In the genomic region with DNA sequence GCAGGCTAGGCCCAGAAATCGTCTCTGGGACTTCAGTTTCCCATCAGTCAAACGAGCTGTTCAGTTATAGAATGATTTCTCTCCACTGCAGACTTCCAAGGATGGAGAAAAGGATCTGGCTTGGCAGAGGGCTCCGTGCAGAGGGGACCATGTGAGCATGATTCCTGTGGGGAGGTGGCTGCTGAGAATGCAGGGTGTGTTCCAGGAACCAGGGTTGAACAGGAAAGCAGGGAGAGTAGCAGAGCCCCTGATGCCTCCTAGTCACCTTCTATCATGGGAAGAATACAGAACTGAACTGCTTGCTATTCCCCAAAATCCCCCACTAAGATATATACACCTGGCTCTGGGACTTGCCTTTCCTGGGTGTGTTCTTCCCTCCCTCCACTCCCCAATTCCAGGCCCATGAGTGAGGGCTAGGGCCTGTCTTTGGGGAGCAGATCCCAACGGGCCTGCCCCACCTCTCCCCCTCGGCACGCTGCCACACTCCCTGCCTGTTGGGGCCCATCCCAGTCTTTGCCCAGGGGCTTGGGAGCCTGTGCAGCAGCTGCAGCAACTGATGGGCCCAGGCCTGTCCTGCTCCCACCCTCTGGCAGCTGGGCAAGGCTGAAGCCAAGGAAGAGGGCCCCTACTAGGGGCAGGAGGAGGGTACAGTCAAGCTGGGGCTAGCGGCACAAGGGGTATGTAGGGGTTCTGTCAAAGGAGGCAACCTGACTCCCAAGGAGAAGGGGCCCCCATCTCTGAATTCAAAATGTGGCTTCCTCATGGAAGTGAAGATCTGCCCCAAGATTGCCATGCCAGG, we compare ENCODE assay signal across 2 cellular contexts.
TF ChIP-seq lines count a peak whose summit lies in the region.

No MANE protein-coding gene starts in this region.

TF ChIP-seq in GM23338, 12 proteins besides CTCF, POLR2A, EP300 and RAD21:
- TF ChIP-seq JUNB (IDR thresholded peaks at IDR 0.05; ENCODE audit: unreplicated experiment), result no peak
- TF ChIP-seq ZNF331 (CRISPR knock-in tag; IDR thresholded peaks at IDR 0.05; ENCODE audit: low read depth), result no peak
- no peak for TF ChIP-seq EZH2phosphoT487 (IDR thresholded peaks at IDR 0.05; ENCODE audit: unreplicated experiment)
- TF ChIP-seq, protein P1, sequence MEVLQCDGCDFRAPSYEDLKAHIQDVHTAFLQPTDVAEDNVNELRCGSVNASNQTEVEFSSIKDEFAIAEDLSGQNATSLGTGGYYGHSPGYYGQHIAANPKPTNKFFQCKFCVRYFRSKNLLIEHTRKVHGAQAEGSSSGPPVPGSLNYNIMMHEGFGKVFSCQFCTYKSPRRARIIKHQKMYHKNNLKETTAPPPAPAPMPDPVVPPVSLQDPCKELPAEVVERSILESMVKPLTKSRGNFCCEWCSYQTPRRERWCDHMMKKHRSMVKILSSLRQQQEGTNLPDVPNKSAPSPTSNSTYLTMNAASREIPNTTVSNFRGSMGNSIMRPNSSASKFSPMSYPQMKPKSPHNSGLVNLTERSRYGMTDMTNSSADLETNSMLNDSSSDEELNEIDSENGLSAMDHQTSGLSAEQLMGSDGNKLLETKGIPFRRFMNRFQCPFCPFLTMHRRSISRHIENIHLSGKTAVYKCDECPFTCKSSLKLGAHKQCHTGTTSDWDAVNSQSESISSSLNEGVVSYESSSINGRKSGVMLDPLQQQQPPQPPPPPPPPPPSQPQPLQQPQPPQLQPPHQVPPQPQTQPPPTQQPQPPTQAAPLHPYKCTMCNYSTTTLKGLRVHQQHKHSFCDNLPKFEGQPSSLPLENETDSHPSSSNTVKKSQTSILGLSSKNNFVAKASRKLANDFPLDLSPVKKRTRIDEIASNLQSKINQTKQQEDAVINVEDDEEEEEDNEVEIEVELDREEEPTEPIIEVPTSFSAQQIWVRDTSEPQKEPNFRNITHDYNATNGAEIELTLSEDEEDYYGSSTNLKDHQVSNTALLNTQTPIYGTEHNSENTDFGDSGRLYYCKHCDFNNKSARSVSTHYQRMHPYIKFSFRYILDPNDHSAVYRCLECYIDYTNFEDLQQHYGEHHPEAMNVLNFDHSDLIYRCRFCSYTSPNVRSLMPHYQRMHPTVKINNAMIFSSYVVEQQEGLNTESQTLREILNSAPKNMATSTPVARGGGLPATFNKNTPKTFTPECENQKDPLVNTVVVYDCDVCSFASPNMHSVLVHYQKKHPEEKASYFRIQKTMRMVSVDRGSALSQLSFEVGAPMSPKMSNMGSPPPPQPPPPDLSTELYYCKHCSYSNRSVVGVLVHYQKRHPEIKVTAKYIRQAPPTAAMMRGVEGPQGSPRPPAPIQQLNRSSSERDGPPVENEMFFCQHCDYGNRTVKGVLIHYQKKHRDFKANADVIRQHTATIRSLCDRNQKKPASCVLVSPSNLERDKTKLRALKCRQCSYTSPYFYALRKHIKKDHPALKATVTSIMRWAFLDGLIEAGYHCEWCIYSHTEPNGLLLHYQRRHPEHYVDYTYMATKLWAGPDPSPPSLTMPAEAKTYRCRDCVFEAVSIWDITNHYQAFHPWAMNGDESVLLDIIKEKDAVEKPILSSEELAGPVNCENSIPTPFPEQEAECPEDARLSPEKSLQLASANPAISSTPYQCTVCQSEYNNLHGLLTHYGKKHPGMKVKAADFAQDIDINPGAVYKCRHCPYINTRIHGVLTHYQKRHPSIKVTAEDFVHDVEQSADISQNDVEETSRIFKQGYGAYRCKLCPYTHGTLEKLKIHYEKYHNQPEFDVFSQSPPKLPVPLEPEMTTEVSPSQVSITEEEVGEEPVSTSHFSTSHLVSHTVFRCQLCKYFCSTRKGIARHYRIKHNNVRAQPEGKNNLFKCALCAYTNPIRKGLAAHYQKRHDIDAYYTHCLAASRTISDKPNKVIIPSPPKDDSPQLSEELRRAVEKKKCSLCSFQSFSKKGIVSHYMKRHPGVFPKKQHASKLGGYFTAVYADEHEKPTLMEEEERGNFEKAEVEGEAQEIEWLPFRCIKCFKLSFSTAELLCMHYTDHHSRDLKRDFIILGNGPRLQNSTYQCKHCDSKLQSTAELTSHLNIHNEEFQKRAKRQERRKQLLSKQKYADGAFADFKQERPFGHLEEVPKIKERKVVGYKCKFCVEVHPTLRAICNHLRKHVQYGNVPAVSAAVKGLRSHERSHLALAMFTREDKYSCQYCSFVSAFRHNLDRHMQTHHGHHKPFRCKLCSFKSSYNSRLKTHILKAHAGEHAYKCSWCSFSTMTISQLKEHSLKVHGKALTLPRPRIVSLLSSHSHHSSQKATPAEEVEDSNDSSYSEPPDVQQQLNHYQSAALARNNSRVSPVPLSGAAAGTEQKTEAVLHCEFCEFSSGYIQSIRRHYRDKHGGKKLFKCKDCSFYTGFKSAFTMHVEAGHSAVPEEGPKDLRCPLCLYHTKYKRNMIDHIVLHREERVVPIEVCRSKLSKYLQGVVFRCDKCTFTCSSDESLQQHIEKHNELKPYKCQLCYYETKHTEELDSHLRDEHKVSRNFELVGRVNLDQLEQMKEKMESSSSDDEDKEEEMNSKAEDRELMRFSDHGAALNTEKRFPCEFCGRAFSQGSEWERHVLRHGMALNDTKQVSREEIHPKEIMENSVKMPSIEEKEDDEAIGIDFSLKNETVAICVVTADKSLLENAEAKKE (CRISPR knock-in tag; IDR thresholded peaks at IDR 0.05), result no peak
- TF ChIP-seq, protein P2, sequence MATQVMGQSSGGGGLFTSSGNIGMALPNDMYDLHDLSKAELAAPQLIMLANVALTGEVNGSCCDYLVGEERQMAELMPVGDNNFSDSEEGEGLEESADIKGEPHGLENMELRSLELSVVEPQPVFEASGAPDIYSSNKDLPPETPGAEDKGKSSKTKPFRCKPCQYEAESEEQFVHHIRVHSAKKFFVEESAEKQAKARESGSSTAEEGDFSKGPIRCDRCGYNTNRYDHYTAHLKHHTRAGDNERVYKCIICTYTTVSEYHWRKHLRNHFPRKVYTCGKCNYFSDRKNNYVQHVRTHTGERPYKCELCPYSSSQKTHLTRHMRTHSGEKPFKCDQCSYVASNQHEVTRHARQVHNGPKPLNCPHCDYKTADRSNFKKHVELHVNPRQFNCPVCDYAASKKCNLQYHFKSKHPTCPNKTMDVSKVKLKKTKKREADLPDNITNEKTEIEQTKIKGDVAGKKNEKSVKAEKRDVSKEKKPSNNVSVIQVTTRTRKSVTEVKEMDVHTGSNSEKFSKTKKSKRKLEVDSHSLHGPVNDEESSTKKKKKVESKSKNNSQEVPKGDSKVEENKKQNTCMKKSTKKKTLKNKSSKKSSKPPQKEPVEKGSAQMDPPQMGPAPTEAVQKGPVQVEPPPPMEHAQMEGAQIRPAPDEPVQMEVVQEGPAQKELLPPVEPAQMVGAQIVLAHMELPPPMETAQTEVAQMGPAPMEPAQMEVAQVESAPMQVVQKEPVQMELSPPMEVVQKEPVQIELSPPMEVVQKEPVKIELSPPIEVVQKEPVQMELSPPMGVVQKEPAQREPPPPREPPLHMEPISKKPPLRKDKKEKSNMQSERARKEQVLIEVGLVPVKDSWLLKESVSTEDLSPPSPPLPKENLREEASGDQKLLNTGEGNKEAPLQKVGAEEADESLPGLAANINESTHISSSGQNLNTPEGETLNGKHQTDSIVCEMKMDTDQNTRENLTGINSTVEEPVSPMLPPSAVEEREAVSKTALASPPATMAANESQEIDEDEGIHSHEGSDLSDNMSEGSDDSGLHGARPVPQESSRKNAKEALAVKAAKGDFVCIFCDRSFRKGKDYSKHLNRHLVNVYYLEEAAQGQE (IDR thresholded peaks at IDR 0.05; ENCODE audit: unreplicated experiment), result no peak
- no peak for TF ChIP-seq ZNF114 (CRISPR knock-in tag; IDR thresholded peaks at IDR 0.05)
- no peak for TF ChIP-seq POLR2AphosphoS5 (IDR thresholded peaks at IDR 0.05; ENCODE audit: low read depth)
- TF ChIP-seq CREB1 (CRISPR knock-in tag; IDR thresholded peaks at IDR 0.05; ENCODE audit: low read depth), result no peak
- no peak for TF ChIP-seq STAT1 (IDR thresholded peaks at IDR 0.05; ENCODE audit: unreplicated experiment)

TF ChIP-seq in WTC11, 78 proteins besides CTCF, POLR2A, EP300 and RAD21:
- TF ChIP-seq, protein P3, sequence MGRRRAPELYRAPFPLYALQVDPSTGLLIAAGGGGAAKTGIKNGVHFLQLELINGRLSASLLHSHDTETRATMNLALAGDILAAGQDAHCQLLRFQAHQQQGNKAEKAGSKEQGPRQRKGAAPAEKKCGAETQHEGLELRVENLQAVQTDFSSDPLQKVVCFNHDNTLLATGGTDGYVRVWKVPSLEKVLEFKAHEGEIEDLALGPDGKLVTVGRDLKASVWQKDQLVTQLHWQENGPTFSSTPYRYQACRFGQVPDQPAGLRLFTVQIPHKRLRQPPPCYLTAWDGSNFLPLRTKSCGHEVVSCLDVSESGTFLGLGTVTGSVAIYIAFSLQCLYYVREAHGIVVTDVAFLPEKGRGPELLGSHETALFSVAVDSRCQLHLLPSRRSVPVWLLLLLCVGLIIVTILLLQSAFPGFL (CRISPR knock-in tag; IDR thresholded peaks at IDR 0.05; ENCODE audit: borderline replicate concordance), result 0 out of 2 replicates have a peak, but pooled peaks have one; percentile 18
- TF ChIP-seq GABPB1 (CRISPR knock-in tag; IDR thresholded peaks at IDR 0.05), result peak; percentile 4; the same call in 1 of the 2 replicates
- TF ChIP-seq, protein P4, sequence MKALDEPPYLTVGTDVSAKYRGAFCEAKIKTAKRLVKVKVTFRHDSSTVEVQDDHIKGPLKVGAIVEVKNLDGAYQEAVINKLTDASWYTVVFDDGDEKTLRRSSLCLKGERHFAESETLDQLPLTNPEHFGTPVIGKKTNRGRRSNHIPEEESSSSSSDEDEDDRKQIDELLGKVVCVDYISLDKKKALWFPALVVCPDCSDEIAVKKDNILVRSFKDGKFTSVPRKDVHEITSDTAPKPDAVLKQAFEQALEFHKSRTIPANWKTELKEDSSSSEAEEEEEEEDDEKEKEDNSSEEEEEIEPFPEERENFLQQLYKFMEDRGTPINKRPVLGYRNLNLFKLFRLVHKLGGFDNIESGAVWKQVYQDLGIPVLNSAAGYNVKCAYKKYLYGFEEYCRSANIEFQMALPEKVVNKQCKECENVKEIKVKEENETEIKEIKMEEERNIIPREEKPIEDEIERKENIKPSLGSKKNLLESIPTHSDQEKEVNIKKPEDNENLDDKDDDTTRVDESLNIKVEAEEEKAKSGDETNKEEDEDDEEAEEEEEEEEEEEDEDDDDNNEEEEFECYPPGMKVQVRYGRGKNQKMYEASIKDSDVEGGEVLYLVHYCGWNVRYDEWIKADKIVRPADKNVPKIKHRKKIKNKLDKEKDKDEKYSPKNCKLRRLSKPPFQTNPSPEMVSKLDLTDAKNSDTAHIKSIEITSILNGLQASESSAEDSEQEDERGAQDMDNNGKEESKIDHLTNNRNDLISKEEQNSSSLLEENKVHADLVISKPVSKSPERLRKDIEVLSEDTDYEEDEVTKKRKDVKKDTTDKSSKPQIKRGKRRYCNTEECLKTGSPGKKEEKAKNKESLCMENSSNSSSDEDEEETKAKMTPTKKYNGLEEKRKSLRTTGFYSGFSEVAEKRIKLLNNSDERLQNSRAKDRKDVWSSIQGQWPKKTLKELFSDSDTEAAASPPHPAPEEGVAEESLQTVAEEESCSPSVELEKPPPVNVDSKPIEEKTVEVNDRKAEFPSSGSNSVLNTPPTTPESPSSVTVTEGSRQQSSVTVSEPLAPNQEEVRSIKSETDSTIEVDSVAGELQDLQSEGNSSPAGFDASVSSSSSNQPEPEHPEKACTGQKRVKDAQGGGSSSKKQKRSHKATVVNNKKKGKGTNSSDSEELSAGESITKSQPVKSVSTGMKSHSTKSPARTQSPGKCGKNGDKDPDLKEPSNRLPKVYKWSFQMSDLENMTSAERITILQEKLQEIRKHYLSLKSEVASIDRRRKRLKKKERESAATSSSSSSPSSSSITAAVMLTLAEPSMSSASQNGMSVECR (CRISPR knock-in tag; IDR thresholded peaks at IDR 0.05; ENCODE audit: borderline replicate concordance), result no peak
- TF ChIP-seq, protein P5, sequence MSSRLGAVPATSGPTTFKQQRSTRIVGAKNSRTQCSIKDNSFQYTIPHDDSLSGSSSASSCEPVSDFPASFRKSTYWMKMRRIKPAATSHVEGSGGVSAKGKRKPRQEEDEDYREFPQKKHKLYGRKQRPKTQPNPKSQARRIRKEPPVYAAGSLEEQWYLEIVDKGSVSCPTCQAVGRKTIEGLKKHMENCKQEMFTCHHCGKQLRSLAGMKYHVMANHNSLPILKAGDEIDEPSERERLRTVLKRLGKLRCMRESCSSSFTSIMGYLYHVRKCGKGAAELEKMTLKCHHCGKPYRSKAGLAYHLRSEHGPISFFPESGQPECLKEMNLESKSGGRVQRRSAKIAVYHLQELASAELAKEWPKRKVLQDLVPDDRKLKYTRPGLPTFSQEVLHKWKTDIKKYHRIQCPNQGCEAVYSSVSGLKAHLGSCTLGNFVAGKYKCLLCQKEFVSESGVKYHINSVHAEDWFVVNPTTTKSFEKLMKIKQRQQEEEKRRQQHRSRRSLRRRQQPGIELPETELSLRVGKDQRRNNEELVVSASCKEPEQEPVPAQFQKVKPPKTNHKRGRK (CRISPR knock-in tag; IDR thresholded peaks at IDR 0.05; ENCODE audit: borderline replicate concordance), result no peak
- TF ChIP-seq, protein P6, sequence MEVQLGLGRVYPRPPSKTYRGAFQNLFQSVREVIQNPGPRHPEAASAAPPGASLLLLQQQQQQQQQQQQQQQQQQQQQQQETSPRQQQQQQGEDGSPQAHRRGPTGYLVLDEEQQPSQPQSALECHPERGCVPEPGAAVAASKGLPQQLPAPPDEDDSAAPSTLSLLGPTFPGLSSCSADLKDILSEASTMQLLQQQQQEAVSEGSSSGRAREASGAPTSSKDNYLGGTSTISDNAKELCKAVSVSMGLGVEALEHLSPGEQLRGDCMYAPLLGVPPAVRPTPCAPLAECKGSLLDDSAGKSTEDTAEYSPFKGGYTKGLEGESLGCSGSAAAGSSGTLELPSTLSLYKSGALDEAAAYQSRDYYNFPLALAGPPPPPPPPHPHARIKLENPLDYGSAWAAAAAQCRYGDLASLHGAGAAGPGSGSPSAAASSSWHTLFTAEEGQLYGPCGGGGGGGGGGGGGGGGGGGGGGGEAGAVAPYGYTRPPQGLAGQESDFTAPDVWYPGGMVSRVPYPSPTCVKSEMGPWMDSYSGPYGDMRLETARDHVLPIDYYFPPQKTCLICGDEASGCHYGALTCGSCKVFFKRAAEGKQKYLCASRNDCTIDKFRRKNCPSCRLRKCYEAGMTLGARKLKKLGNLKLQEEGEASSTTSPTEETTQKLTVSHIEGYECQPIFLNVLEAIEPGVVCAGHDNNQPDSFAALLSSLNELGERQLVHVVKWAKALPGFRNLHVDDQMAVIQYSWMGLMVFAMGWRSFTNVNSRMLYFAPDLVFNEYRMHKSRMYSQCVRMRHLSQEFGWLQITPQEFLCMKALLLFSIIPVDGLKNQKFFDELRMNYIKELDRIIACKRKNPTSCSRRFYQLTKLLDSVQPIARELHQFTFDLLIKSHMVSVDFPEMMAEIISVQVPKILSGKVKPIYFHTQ (CRISPR knock-in tag; IDR thresholded peaks at IDR 0.05), result no peak
